11 cellular contexts compared by ENCODE assay signal in the genomic region with DNA sequence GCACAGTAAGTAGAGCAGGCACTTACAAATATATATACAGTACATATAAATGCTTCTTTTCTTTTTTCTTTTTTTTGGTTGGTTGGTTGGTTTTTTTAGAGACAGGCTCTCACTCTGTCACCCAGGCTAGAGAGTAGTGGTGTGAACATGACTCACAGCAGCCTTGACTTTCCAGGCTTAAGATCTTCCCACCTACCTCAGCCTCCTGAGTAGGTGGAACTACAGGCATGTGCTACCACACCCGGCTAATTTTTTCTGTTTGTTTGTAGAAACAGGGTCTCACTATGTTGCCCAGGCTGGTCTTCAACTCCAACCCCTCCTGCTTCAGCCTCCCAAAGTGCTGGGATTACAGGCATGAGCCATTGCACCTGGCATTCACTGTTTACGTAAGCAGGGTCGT. TPM values are rescaled to one million over a fixed set of nuclear protein-coding genes. Genes with fewer than 3 reads are reported as not detected.
DNase-seq lines count a peak whose midpoint lies in the region; ATAC-seq, FAIRE-seq and TF ChIP-seq lines count a peak whose summit lies in the region.
"Not testable (repeated sequence)": the region's sequence is repeated elsewhere in the genome, so short reads cannot be mapped to it uniquely, and the experiment has no call there.
"Had no signal": no experiment of that assay in that cellular context is flagged by ENCODE, and none has a peak within 500 bp of the region (broad histone marks: within the 10 kb centered on the region; RNA-seq: fewer than 3 reads in every experiment).

No MANE protein-coding gene starts in this region.

- H3K18ac ChIP-seq in mesendoderm (ENCODE audit: low read length): not testable (repeated sequence)

- intact Hi-C loops in K562 (cut with micrococcal nuclease): not testable (repeated sequence)

- H4K20me1 ChIP-seq in K562 (replicated peaks; ENCODE audit: control insufficient read depth, insufficient read depth, low read length): peaks cover 21% of the 10 kb centered on the region

- not testable (repeated sequence) for H4K5ac ChIP-seq in mesendoderm (ENCODE audit: low read length)

- not testable (repeated sequence) for TF ChIP-seq CTCF in K562 (IDR thresholded peaks at IDR 0.05 in 2 of 3, conservative IDR thresholded peaks at IDR 0.05 in 1 of 3; ENCODE audit: insufficient read depth in 2 of 3, low read depth in 1 of 3, low read length in 3 of 3); foreskin keratinocyte (conservative IDR thresholded peaks at IDR 0.05)

- H3K36me3 ChIP-seq in MG63 (peaks cover 23% of the 10 kb centered on the region), K562 (ENCODE audit: control insufficient read depth, insufficient read depth, low read length) (peaks cover 16% of the 10 kb centered on the region)
- H3K36me3 ChIP-seq in mesendoderm (ENCODE audit: control insufficient read depth, insufficient read depth, low read length): not testable (repeated sequence)

- H2BK5ac ChIP-seq in mesendoderm (ENCODE audit: low read length): not testable (repeated sequence)

- in situ Hi-C loops in K562 (cut with MboI): not testable (repeated sequence)

- H3K9me3 ChIP-seq in MG63; K562 (replicated peaks; ENCODE audit: control insufficient read depth, insufficient read depth, low read depth, low read length): not testable (repeated sequence)

- not testable (repeated sequence) for H3K27ac ChIP-seq in K562 (ENCODE audit: extremely low read depth, low read depth, low read length); foreskin keratinocyte; mesendoderm (ENCODE audit: low read depth, low read length)

- H3K4me1 ChIP-seq in K562 (replicated peaks in 1 of 2; ENCODE audit: control insufficient read depth in 2 of 2, insufficient read depth in 2 of 2, low read length in 2 of 2); foreskin keratinocyte; mesendoderm (ENCODE audit: control insufficient read depth, low read depth, low read length): not testable (repeated sequence)

- H3K27me3 ChIP-seq in MG63; K562 (ENCODE audit: control insufficient read depth in 2 of 2, insufficient read depth in 2 of 2, low read length in 2 of 2); foreskin keratinocyte; mesendoderm (ENCODE audit: insufficient read depth, low read length, poor library complexity): not testable (repeated sequence)

- H2AK5ac ChIP-seq in mesendoderm (ENCODE audit: low read length): not testable (repeated sequence)

- peaks cover 36% of the 10 kb centered on the region for H3K79me2 ChIP-seq in K562 (ENCODE audit: control insufficient read depth, insufficient read depth, low read length)
- peaks cover 23% of the 10 kb centered on the region for H3K79me2 ChIP-seq in mesendoderm (ENCODE audit: control insufficient read depth, insufficient read depth, low read length)

- POLR2A ChIA-PET in K562 (lab: Yijun Ruan, JAX): interaction anchor here (1.1 kb wide), 1 partner anchor 621 kb away, joined by 3 read pairs; the partner anchor contains the start of gene FBXW11

- H2BK15ac ChIP-seq in mesendoderm (replicated peaks; ENCODE audit: low read depth): not testable (repeated sequence)

- H3K4me3 ChIP-seq in MG63; K562; mesendoderm (ENCODE audit: low read length): not testable (repeated sequence)

- peak overlapping the region; percentile 33; the same call in 1 of the 2 replicates for H2AFZ ChIP-seq in K562 (ENCODE audit: low read depth, low read length)

- 63% methylated on average over 3 of the region's 3 CpGs for WGBS in K562 (ENCODE audit: insufficient coverage, low coverage, missing lambda C conversion rate)
- no CpG with 5 or more reads among the region's 3 CpGs for WGBS in mesendoderm (ENCODE audit: extremely low coverage, insufficient coverage, low lambda C conversion rate)

- not testable (repeated sequence) for TF ChIP-seq POLR2A in K562 (conservative IDR thresholded peaks at IDR 0.05)

- not testable (repeated sequence) for TF ChIP-seq EP300 in K562 (IDR thresholded peaks at IDR 0.05; ENCODE audit: low read length)

- TF ChIP-seq RAD21 in K562 (CRISPR knock-in tag; conservative IDR thresholded peaks at IDR 0.05 in 1 of 2, IDR thresholded peaks at IDR 0.05 in 1 of 2): not testable (repeated sequence)

- not testable (repeated sequence) for H3K9me1 ChIP-seq in K562 (ENCODE audit: control insufficient read depth, insufficient read depth, low read length)

- CTCF ChIA-PET in K562 (lab: Yijun Ruan, JAX; ENCODE audit: low intra/inter-chr PET ratio): not testable (repeated sequence)

- H2BK120ac ChIP-seq in mesendoderm (ENCODE audit: low read depth, low read length): not testable (repeated sequence)

- not testable (repeated sequence) for H3K23ac ChIP-seq in mesendoderm (ENCODE audit: low read length)

- not testable (repeated sequence) for H3K79me1 ChIP-seq in mesendoderm (ENCODE audit: low read length)

- not testable (repeated sequence) for ATAC-seq in K562
- peak; percentile 49 for ATAC-seq in foreskin keratinocyte
- ATAC-seq in stimulated activated naive CD8-positive, alpha-beta T cell treated with anti-CD3 and anti-CD28 coated beads, Interleukin-15, Interleukin-2, amounts not matched to agents 100 U/mL and 50 U/mL, for 24 hours: peak; percentile 44

- H3K4ac ChIP-seq in mesendoderm (ENCODE audit: low read depth, low read length): not testable (repeated sequence)

- not testable (repeated sequence) for H4K8ac ChIP-seq in mesendoderm (ENCODE audit: low read depth, low read length)

- not testable (repeated sequence) for FAIRE-seq in K562 (lab: Jason Lieb, UNC)

- peak; percentile 48 for DNase-seq in DMS53 (lab: John Stamatoyannopoulos, UW)
- peak; percentile 30 for DNase-seq in MG63
- peak; percentile 30 for DNase-seq in SW480 (ENCODE audit: low spot score)
- peak; percentile 39 to 46 for DNase-seq in activated T-cell treated with anti-CD3 and anti-CD28 coated beads, Interleukin-2, amount 50 U/mL, for 48 hours
- peak in 1 of 4 experiments; percentile 48 for DNase-seq in K562 (ENCODE audit: extremely low read depth in 1 of 4, low spot score in 3 of 4)
- peak; percentile 30 to 65 for DNase-seq in foreskin keratinocyte
- peak; percentile 83 for DNase-seq in mesendoderm
- DNase-seq in stimulated activated naive CD8-positive, alpha-beta T cell treated with anti-CD3 and anti-CD28 coated beads, Interleukin-15, Interleukin-2, amounts not matched to agents 100 U/mL and 50 U/mL, for 24 hours: not testable (repeated sequence)

- BruUV-seq in K562 (replicated peaks; lab: Mats Ljungman, UMichigan): not testable (repeated sequence)

- not testable (repeated sequence) for H3K56ac ChIP-seq in mesendoderm (ENCODE audit: low read length)

- not testable (repeated sequence) for H3K9ac ChIP-seq in K562 (ENCODE audit: insufficient read depth in 1 of 2, low read depth in 2 of 2, low read length in 2 of 2); mesendoderm (ENCODE audit: low read length)

- H3K4me2 ChIP-seq in K562 (ENCODE audit: insufficient read depth, low read length); mesendoderm (ENCODE audit: low read length): not testable (repeated sequence)

RNA-seq across cellular contexts. Expression of gene NPM1, which starts 2.6 kb away (rescaled TPM):
- total RNA-seq in MG63 (2014; rRNA removed; shearing (Covaris generic); ENCODE audit: low replicate concordance): 3,857 and 4,723 TPM in 2 replicates
- 380 and 708 TPM in 2 replicates for total RNA-seq in K562 (2011; cell fraction: chromatin; rRNA removed; ENCODE audit: low replicate concordance)
- 320 and 388 TPM in 2 replicates for total RNA-seq in K562 (2011; cell fraction: nucleolus; rRNA removed)
- total RNA-seq in K562 (2011; cell fraction: nucleoplasm; rRNA removed): 349 and 479 TPM in 2 replicates
- total RNA-seq in K562 (2014; rRNA removed): 2,275 and 2,438 TPM in 2 replicates
- 6,105 and 6,135 TPM in 2 replicates for total RNA-seq in K562 (2014; rRNA removed; fragmentation: Illumina TruSeq; extraction: Trizol)
- 5,186 and 5,639 TPM in 2 replicates for total RNA-seq in K562 (2015; rRNA removed; fragmentation: Illumina TruSeq; extraction: Trizol)
- 2,894 and 2,951 TPM in 2 replicates for total RNA-seq in K562 (2021)
- 2,553 and 3,164 TPM in 2 replicates for polyA plus RNA-seq in K562 (2011; rRNA removed)
- 324 and 4,326 TPM in 2 replicates for polyA plus RNA-seq in K562 (2011; cell fraction: cytosol; rRNA removed)
- 680 and 968 TPM in 2 replicates for polyA plus RNA-seq in K562 (2011; cell fraction: nucleus; rRNA removed)
- 3,341 and 5,906 TPM in 2 replicates for polyA plus RNA-seq in K562 (2012)
- 4,182 and 5,696 TPM in 2 replicates for polyA plus RNA-seq in K562 (2014; fragmentation: Illumina TruSeq; extraction: Trizol)
- polyA plus RNA-seq in K562 (2014; fragmentation: Nextera tagmentation; extraction: Ambion mirVana): 1,000 to 10,000 TPM; 4,099 to 6,909 TPM
- 2,789 and 6,654 TPM in 2 replicates for polyA plus RNA-seq in K562 (2014; rRNA removed)
- 1,992 and 2,499 TPM in 2 replicates for polyA minus RNA-seq in K562 (2011; rRNA and poly(A)+ RNA removed)
- 3,102 and 3,979 TPM in 2 replicates for polyA minus RNA-seq in K562 (2011; cell fraction: cytosol; rRNA and poly(A)+ RNA removed)
- 305 and 418 TPM in 2 replicates for polyA minus RNA-seq in K562 (2011; cell fraction: nucleus; rRNA and poly(A)+ RNA removed)
- 2,005 and 2,487 TPM in 2 replicates for total RNA-seq in foreskin keratinocyte
- 1,746 and 2,423 TPM in 2 replicates for polyA plus RNA-seq in foreskin keratinocyte
- 4,670 TPM for polyA plus RNA-seq in mesendoderm (2013, experiment 1 of 2)
- 4,303 TPM for polyA plus RNA-seq in mesendoderm (2013, experiment 2 of 2)

RNA-seq across cellular contexts. Expression of gene FGF18, which starts 34.4 kb away (rescaled TPM):
- total RNA-seq in MG63 (2014; rRNA removed; shearing (Covaris generic); ENCODE audit: low replicate concordance): 7.8 and 11.2 TPM in 2 replicates
- 0.21 TPM in 1 of 2 replicates, not detected in the other for total RNA-seq in K562 (2011; cell fraction: chromatin; rRNA removed; ENCODE audit: low replicate concordance)
- total RNA-seq in K562 (2011; cell fraction: nucleolus; rRNA removed): 0.17 TPM in 1 of 2 replicates, not detected in the other
- total RNA-seq in K562 (2011; cell fraction: nucleoplasm; rRNA removed): not detected in 2 replicates
- total RNA-seq in K562 (2014; rRNA removed) (0.05 TPM in 1 of 2 replicates, not detected in the other), K562 (2014; rRNA removed; fragmentation: Illumina TruSeq; extraction: Trizol) (not detected in 2 replicates), K562 (2015; rRNA removed; fragmentation: Illumina TruSeq; extraction: Trizol) (not detected in 2 replicates), K562 (2021) (0.18 TPM in 1 of 2 replicates, not detected in the other), foreskin keratinocyte (not detected in 2 replicates)
- polyA plus RNA-seq in K562 (2011; rRNA removed) (not detected in 2 replicates), K562 (2014; fragmentation: Illumina TruSeq; extraction: Trizol) (not detected in 2 replicates), K562 (2014; fragmentation: Nextera tagmentation; extraction: Ambion mirVana) (not detected), K562 (2014; rRNA removed) (0.11 TPM in 1 of 2 replicates, not detected in the other), foreskin keratinocyte (0.06 TPM in 1 of 2 replicates, not detected in the other)
- 0.06 TPM in 1 of 2 replicates, not detected in the other for polyA plus RNA-seq in K562 (2011; cell fraction: cytosol; rRNA removed)
- polyA plus RNA-seq in K562 (2011; cell fraction: nucleus; rRNA removed): 0.11 and 0.22 TPM in 2 replicates
- polyA plus RNA-seq in K562 (2012): 0.04 and 0.05 TPM in 2 replicates
- polyA minus RNA-seq in K562 (2011; rRNA and poly(A)+ RNA removed): not detected in 2 replicates
- not detected in 2 replicates for polyA minus RNA-seq in K562 (2011; cell fraction: cytosol; rRNA and poly(A)+ RNA removed)
- polyA minus RNA-seq in K562 (2011; cell fraction: nucleus; rRNA and poly(A)+ RNA removed): 0.13 and 0.22 TPM in 2 replicates
- 2.2 TPM for polyA plus RNA-seq in mesendoderm (2013, experiment 1 of 2)
- polyA plus RNA-seq in mesendoderm (2013, experiment 2 of 2): 2.8 TPM
- total RNA-seq: H4, RPMI7951 had no signal
- polyA plus RNA-seq: CD14-positive monocyte had no signal
